In genomic region chr9:33159760-33160127, GRCh38 we compare ENCODE assay signal across 8 cellular contexts. TPM values are rescaled to one million over a fixed set of nuclear protein-coding genes. Genes with fewer than 3 reads are reported as not detected.
DNase-seq lines count a peak whose midpoint lies in the region; ATAC-seq and TF ChIP-seq lines count a peak whose summit lies in the region.

No MANE protein-coding gene starts in this region.

- peaks cover 90% of the 10 kb centered on the region for H3K4me1 Mint-ChIP-seq in chondrocyte (ENCODE audit: low read depth)

- peak overlapping the region; percentile 95 for H3K27ac Mint-ChIP-seq in chondrocyte (ENCODE audit: unreplicated experiment)

- DNase-seq in UCSD-AML1 (lab: John Stamatoyannopoulos, UW; ENCODE audit: unreplicated experiment) (peak; percentile 40), chondrocyte (ENCODE audit: low spot score) (no peak), middle frontal gyrus (ENCODE audit: extremely low spot score, low spot score) (peak; percentile 17), stomach (peak; percentile 50), NCI-H1048 (lab: John Stamatoyannopoulos, UW) (no peak), HUDEP-2 (lab: John Stamatoyannopoulos, UW; ENCODE audit: unreplicated experiment in 76 of 76) (no peak)

- no peaks in the 10 kb centered on the region for H3K36me3 ChIP-seq in stomach

- ATAC-seq in GM18870 (IDR thresholded peaks at IDR 0.05; ENCODE audit: unreplicated experiment) (peak; percentile 40), HG03460 (IDR thresholded peaks at IDR 0.05; ENCODE audit: unreplicated experiment) (peak; percentile 26)

- peaks cover 75 to 100% (median 96%) of the 10 kb centered on the region in 4 donors for H3K4me1 ChIP-seq in stomach

- TF ChIP-seq EP300 in stomach (IDR thresholded peaks at IDR 0.05): no peak

- H3K9me3 Mint-ChIP-seq in chondrocyte (ENCODE audit: low read depth): no peaks in the 10 kb centered on the region

- H3K27me3 ChIP-seq in stomach: no peaks in the 10 kb centered on the region

- H3K4me3 Mint-ChIP-seq in chondrocyte (ENCODE audit: unreplicated experiment): peak overlapping the region; percentile 33

- no peak for TF ChIP-seq CTCF in chondrocyte (IDR thresholded peaks at IDR 0.05)
- TF ChIP-seq CTCF in stomach (IDR thresholded peaks at IDR 0.05): no peak

- WGBS in stomach, 5 donors: 14 to 28% (median 18%) methylated on average over 2 of the region's 2 CpGs

- no peaks in the 10 kb centered on the region for H3K9me3 ChIP-seq in stomach

- intact Hi-C loops in stomach (cut with DNase I; ENCODE audit: low total_unique reads): no loop called here

- H3K27ac ChIP-seq in stomach: peak overlapping the region; percentile 63 to 99 (median 97)

- H3K27me3 Mint-ChIP-seq in chondrocyte (ENCODE audit: low read depth): no peaks in the 10 kb centered on the region

- peak overlapping the region in 1 of 4 donors; percentile 1 for H3K4me3 ChIP-seq in stomach

- no peaks in the 10 kb centered on the region for H3K36me3 Mint-ChIP-seq in chondrocyte (ENCODE audit: low read depth)

- TF ChIP-seq POLR2A in stomach (IDR thresholded peaks at IDR 0.05): no peak

RNA-seq across cellular contexts. Expression of gene B4GALT1, which starts 7.4 kb away (rescaled TPM):
- total RNA-seq in chondrocyte (59.0 to 83.5 TPM (median 60.2 TPM) in 3 replicates), stomach (100 to 1,000 TPM in 1 of 5 donors, 10 to 100 TPM in 3, 1 to 10 TPM in 1; 6.4 to 125 (median 25.0) TPM)
- polyA plus RNA-seq in stomach: 10 to 100 TPM; 23.4 to 31.4 (median 24.8) TPM

Comparison
In these comparisons a context has a peak if more than half of its experiments do, and no peak if none do; other contexts are left out.
1. DNase-seq: peak in UCSD-AML1 (single experiment), middle frontal gyrus (single experiment) and stomach (single experiment); none in chondrocyte (single experiment), NCI-H1048 (single experiment) and HUDEP-2 (0 of 76).